Comparison of ENCODE assay signal across 5 cellular contexts in the genomic region with DNA sequence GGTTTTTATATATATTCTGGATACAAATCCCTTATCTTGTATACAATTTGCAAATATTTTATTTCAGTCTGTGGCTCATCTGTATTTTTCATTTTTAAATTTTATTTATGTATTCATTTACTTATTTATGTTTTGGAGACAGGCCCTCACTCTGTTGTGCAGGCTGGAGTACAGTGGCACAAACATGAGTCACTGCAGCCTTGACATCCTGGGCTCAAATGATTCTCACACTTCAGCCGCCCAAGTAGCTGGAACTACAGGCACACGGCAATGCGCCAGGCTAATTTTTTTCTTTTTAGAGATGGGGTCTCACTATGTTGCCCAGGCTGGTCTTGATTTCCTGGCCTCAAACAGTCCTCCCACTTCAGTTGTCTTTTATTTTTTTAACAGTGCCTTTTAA.
"Had no signal": no experiment of that assay in that cellular context is flagged by ENCODE, and none has a peak within 500 bp of the region (broad histone marks: within the 10 kb centered on the region; RNA-seq: fewer than 3 reads in every experiment).

No MANE protein-coding gene starts in this region.

- DNase-seq: IMR-90, KBM-7, KG1 had no signal

- H3K27ac ChIP-seq: HL-60 had no signal

- H3K4me3 ChIP-seq: K562 had no signal
